1 cellular context compared by ENCODE assay signal in the genomic region with DNA sequence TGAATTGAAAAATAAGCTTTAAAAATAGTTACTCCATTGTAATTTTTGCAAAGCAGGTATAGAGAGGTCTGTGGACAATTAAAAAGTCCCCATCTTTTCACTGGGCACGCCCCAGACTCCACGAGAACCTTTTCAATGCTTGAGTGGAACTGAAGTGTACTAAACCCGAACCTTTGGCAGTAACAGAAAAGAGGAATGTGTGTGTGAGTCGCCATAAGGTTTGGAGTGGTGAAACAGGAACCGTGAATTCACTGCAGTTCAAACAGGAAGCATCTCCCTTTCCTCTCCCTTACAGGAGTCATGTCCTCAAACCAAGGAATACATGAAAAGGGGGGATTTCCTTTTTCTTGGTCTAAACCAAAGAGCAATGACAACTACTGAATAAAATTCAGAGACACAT.
TF ChIP-seq lines count a peak whose summit lies in the region.

No MANE protein-coding gene starts in this region.

TF ChIP-seq in SK-N-SH treated with all-trans-retinoic acid at 6 μM for 48 hours, 23 proteins besides CTCF, POLR2A, EP300 and RAD21 (continued from another document):
- TF ChIP-seq, protein P1, sequence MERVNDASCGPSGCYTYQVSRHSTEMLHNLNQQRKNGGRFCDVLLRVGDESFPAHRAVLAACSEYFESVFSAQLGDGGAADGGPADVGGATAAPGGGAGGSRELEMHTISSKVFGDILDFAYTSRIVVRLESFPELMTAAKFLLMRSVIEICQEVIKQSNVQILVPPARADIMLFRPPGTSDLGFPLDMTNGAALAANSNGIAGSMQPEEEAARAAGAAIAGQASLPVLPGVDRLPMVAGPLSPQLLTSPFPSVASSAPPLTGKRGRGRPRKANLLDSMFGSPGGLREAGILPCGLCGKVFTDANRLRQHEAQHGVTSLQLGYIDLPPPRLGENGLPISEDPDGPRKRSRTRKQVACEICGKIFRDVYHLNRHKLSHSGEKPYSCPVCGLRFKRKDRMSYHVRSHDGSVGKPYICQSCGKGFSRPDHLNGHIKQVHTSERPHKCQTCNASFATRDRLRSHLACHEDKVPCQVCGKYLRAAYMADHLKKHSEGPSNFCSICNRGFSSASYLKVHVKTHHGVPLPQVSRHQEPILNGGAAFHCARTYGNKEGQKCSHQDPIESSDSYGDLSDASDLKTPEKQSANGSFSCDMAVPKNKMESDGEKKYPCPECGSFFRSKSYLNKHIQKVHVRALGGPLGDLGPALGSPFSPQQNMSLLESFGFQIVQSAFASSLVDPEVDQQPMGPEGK (CRISPR knock-in tag; IDR thresholded peaks at IDR 0.05; ENCODE audit: borderline replicate concordance): no peak
- TF ChIP-seq ZC3H10 (CRISPR knock-in tag; IDR thresholded peaks at IDR 0.05): no peak
- TF ChIP-seq, protein P2, sequence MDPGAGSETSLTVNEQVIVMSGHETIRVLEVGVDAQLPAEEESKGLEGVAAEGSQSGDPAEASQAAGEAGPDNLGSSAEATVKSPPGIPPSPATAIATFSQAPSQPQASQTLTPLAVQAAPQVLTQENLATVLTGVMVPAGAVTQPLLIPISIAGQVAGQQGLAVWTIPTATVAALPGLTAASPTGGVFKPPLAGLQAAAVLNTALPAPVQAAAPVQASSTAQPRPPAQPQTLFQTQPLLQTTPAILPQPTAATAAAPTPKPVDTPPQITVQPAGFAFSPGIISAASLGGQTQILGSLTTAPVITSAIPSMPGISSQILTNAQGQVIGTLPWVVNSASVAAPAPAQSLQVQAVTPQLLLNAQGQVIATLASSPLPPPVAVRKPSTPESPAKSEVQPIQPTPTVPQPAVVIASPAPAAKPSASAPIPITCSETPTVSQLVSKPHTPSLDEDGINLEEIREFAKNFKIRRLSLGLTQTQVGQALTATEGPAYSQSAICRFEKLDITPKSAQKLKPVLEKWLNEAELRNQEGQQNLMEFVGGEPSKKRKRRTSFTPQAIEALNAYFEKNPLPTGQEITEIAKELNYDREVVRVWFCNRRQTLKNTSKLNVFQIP (CRISPR knock-in tag; IDR thresholded peaks at IDR 0.05; ENCODE audit: borderline replicate concordance, low read depth): no peak
- no peak for TF ChIP-seq BACH2 (CRISPR knock-in tag; IDR thresholded peaks at IDR 0.05; ENCODE audit: borderline replicate concordance)
- TF ChIP-seq CSDC2 (CRISPR knock-in tag; IDR thresholded peaks at IDR 0.05): no peak
- TF ChIP-seq SNAI2 (CRISPR knock-in tag; IDR thresholded peaks at IDR 0.05): no peak
- TF ChIP-seq OSR1 (CRISPR knock-in tag; IDR thresholded peaks at IDR 0.05): no peak
- TF ChIP-seq ARNTL (CRISPR knock-in tag; IDR thresholded peaks at IDR 0.05; ENCODE audit: borderline replicate concordance, low read depth): no peak
- TF ChIP-seq ZFP30 (CRISPR knock-in tag; IDR thresholded peaks at IDR 0.05): no peak
- no peak for TF ChIP-seq ZNF8 (CRISPR knock-in tag; IDR thresholded peaks at IDR 0.05)
